In genomic region chr17:70810609-70811008, GRCh38 we compare ENCODE assay signal across 18 cellular contexts.
"Had no signal": no experiment of that assay in that cellular context is flagged by ENCODE, and none has a peak within 500 bp of the region (broad histone marks: within the 10 kb centered on the region; RNA-seq: fewer than 3 reads in every experiment).

No MANE protein-coding gene starts in this region.

- H3K4me1 Mint-ChIP-seq: activated CD8-positive, alpha-beta memory T cell treated with anti-CD3 and anti-CD28 coated beads, Interleukin-2, amount 10 ng/mL, durations not matched to agents 7 days and 5 days; memory B cell; nephron had no signal

- H3K4me1 ChIP-seq: left ventricle myocardium inferior, sigmoid colon, upper lobe of left lung had no signal

- FAIRE-seq: kidney had no signal

- H3K9me3 Mint-ChIP-seq: nephron; T-helper 2 cell treated with Interferon-gamma antibody and Interleukin-4, amounts not matched to agents 5 μg/mL and 100 μg/mL, for 36 hours had no signal

- H3K27me3 ChIP-seq: brain microvascular endothelial cell, sigmoid colon, upper lobe of left lung had no signal

- H3K27ac ChIP-seq: brain microvascular endothelial cell, dorsolateral prefrontal cortex, left ventricle myocardium inferior, sigmoid colon, upper lobe of left lung had no signal

- H3K4me3 Mint-ChIP-seq: activated CD8-positive, alpha-beta memory T cell treated with anti-CD3 and anti-CD28 coated beads, Interleukin-2, amount 10 ng/mL, durations not matched to agents 7 days and 5 days; activated naive CD8-positive, alpha-beta T cell; activated T-cell treated with anti-CD3 and anti-CD28 coated beads, Interleukin-2, amount 50 U/mL, for 24 hours; memory B cell; nephron; T-helper 2 cell treated with Interferon-gamma antibody and Interleukin-4, amounts not matched to agents 5 μg/mL and 100 μg/mL, for 36 hours had no signal

- H3K27me3 Mint-ChIP-seq: activated CD8-positive, alpha-beta memory T cell treated with anti-CD3 and anti-CD28 coated beads, Interleukin-2, amount 10 ng/mL, durations not matched to agents 7 days and 5 days; activated T-cell treated with anti-CD3 and anti-CD28 coated beads, Interleukin-2, amount 50 U/mL, for 24 hours; memory B cell had no signal

- DNase-seq: activated CD4-positive, alpha-beta T cell treated with anti-CD3 and anti-CD28 coated beads for 1 hour; activated CD4-positive, alpha-beta T cell treated with anti-CD3 and anti-CD28 coated beads, Interleukin-2, amount 50 U/mL, for 48 hours; activated CD8-positive, alpha-beta memory T cell treated with anti-CD3 and anti-CD28 coated beads, Interleukin-2, amount 10 ng/mL, durations not matched to agents 7 days and 5 days; activated effector memory CD4-positive, alpha-beta T cell treated with anti-CD3 and anti-CD28 coated beads, Interleukin-2, amount 50 U/mL, for 16 hours; activated T-cell treated with anti-CD3 and anti-CD28 coated beads, Interleukin-2, amount 50 U/mL, for 24 hours; amygdala; brain microvascular endothelial cell; dorsolateral prefrontal cortex; kidney; left ventricle myocardium inferior; sigmoid colon; stimulated activated CD4-positive, alpha-beta T cell treated with anti-CD3 and anti-CD28 coated beads, Interleukin-12 subunit alpha, Interleukin-12 subunit beta, amount 100 ng/mL, for 4 hours; stimulated activated naive CD4-positive, alpha-beta T cell treated with Interleukin-2 at 50 U/mL for 16 hours; upper lobe of left lung had no signal

- H3K36me3 Mint-ChIP-seq: activated CD8-positive, alpha-beta memory T cell treated with anti-CD3 and anti-CD28 coated beads, Interleukin-2, amount 10 ng/mL, durations not matched to agents 7 days and 5 days; activated naive CD8-positive, alpha-beta T cell; memory B cell had no signal

- H3K9me3 ChIP-seq: left ventricle myocardium inferior, sigmoid colon, upper lobe of left lung had no signal

- H3K36me3 ChIP-seq: brain microvascular endothelial cell, left ventricle myocardium inferior, sigmoid colon, upper lobe of left lung had no signal

- H3K4me3 ChIP-seq: dorsolateral prefrontal cortex, left ventricle myocardium inferior, sigmoid colon, upper lobe of left lung had no signal

- H3K27ac Mint-ChIP-seq: activated CD8-positive, alpha-beta memory T cell treated with anti-CD3 and anti-CD28 coated beads, Interleukin-2, amount 10 ng/mL, durations not matched to agents 7 days and 5 days; activated naive CD8-positive, alpha-beta T cell; activated T-cell treated with anti-CD3 and anti-CD28 coated beads, Interleukin-2, amount 50 U/mL, for 24 hours; memory B cell; T-helper 2 cell treated with Interferon-gamma antibody and Interleukin-4, amounts not matched to agents 5 μg/mL and 100 μg/mL, for 36 hours had no signal
